9 cellular contexts compared by ENCODE assay signal in genomic region chr1:54274448-54274847, GRCh38.
DNase-seq lines count a peak whose midpoint lies in the region; ATAC-seq, FAIRE-seq and TF ChIP-seq lines count a peak whose summit lies in the region.
"Had no signal": no experiment of that assay in that cellular context is flagged by ENCODE, and none has a peak within 500 bp of the region (broad histone marks: within the 10 kb centered on the region; RNA-seq: fewer than 3 reads in every experiment).

No MANE protein-coding gene starts in this region.

- no peak overlapping the region for H3K9ac ChIP-seq in HCT116 (ENCODE audit: low read length)

- no peak for FAIRE-seq in small intestine (lab: Jason Lieb, UNC)
- FAIRE-seq: urothelium cell line had no signal

- H3K4me3 Mint-ChIP-seq in activated T-helper 17 cell treated with anti-CD3 and anti-CD28 coated beads, Interleukin-2, amount 50 U/mL, for 72 hours: no peak overlapping the region
- H3K4me3 Mint-ChIP-seq in T-helper 17 cell: no peak overlapping the region

- H3K4me1 Mint-ChIP-seq in activated T-helper 17 cell treated with anti-CD3 and anti-CD28 coated beads, Interleukin-2, amount 50 U/mL, for 72 hours: peaks cover 10% of the 10 kb centered on the region
- H3K4me1 Mint-ChIP-seq in T-helper 17 cell: peaks cover 28% of the 10 kb centered on the region

- no TSS peak for BruUV-seq in HCT116 (replicated peaks; lab: Mats Ljungman, UMichigan)

- H3K36me3 Mint-ChIP-seq in activated T-helper 17 cell treated with anti-CD3 and anti-CD28 coated beads, Interleukin-2, amount 50 U/mL, for 72 hours (ENCODE audit: low read depth): peaks cover 4% of the 10 kb centered on the region
- H3K36me3 Mint-ChIP-seq in T-helper 17 cell (ENCODE audit: low read depth): no peaks in the 10 kb centered on the region

- H3K9me2 ChIP-seq in HCT116 (ENCODE audit: insufficient read depth): no peaks in the 10 kb centered on the region

- RAD21 ChIA-PET in HCT116 (lab: Charles Lee; ENCODE audit: low non-redundant PET in 1 of 2, low total read pairs in 2 of 2, uncharacterized antibody in 2 of 2, unreplicated experiment in 2 of 2): no interaction called here

- peak overlapping the region; percentile 91 for H3K27ac Mint-ChIP-seq in activated T-helper 17 cell treated with anti-CD3 and anti-CD28 coated beads, Interleukin-2, amount 50 U/mL, for 72 hours
- no peak overlapping the region for H3K27ac Mint-ChIP-seq in T-helper 17 cell

- WGBS in small intestine, 3 donors: 60 to 66% (median 63%) methylated on average over 8 of the region's 8 CpGs

- H4K20me1 ChIP-seq in HCT116 (ENCODE audit: insufficient read depth): no peaks in the 10 kb centered on the region

- CTCF ChIA-PET in HCT116 (lab: Charles Lee): interaction anchor here (0.9 kb wide), 1 partner anchor 93 kb away, joined by 3 read pairs; no protein-coding TSS in a partner anchor

- TF ChIP-seq POLR2A in HCT116 (IDR thresholded peaks at IDR 0.05; ENCODE audit: borderline replicate concordance, extremely low read depth, insufficient read depth, insufficient read length): no peak

- ATAC-seq in HCT116 (peak; percentile 49), T-helper 17 cell (no peak)
- ATAC-seq in activated T-helper 17 cell treated with anti-CD3 and anti-CD28 coated beads, Interleukin-2, amount 50 U/mL, for 72 hours (replicated peaks): no peak

- H3K4me3 ChIP-seq in HCT116 (replicated peaks in 1 of 2; ENCODE audit: low read depth in 1 of 2, low read length in 2 of 2) (no peak overlapping the region), small intestine (ENCODE audit: low read depth in 1 of 2, low read length in 2 of 2) (no peak overlapping the region)

- intact Hi-C loops in HCT116 (cut with micrococcal nuclease): no loop called here

- DNase-seq in HCT116 (ENCODE audit: low read depth, low spot score) (no peak), small intestine (peak; percentile 36), GM13976 (ENCODE audit: low spot score) (no peak), NCI-H2227 (lab: John Stamatoyannopoulos, UW; ENCODE audit: unreplicated experiment) (no peak), T-helper 17 cell (no peak)
- DNase-seq: T-helper 9 cell had no signal

- in situ Hi-C loops in GM13976 (cut with MboI; ENCODE audit: low sequenced_read_pairs, unreplicated experiment): no loop called here

- no peaks in the 10 kb centered on the region for H3K9me3 ChIP-seq in HCT116 (ENCODE audit: control insufficient read depth in 1 of 2, insufficient read depth in 1 of 2, low read depth in 1 of 2, low read length in 2 of 2)
- H3K9me3 ChIP-seq in small intestine (ENCODE audit: control insufficient read depth, low read depth): no peaks in the 10 kb centered on the region
- no peaks in the 10 kb centered on the region for H3K9me3 ChIP-seq in T-helper 17 cell (ENCODE audit: control insufficient read depth, low read length, poor library complexity, severe bottlenecking)

- H3K27me3 Mint-ChIP-seq in activated T-helper 17 cell treated with anti-CD3 and anti-CD28 coated beads, Interleukin-2, amount 50 U/mL, for 72 hours: no peaks in the 10 kb centered on the region
- H3K27me3 Mint-ChIP-seq in T-helper 17 cell: no peaks in the 10 kb centered on the region

- POLR2A ChIA-PET in HCT116 (lab: Charles Lee): no interaction called here

- H3K4me1 ChIP-seq in HCT116 (ENCODE audit: control insufficient read depth in 1 of 2, insufficient read depth in 2 of 2, low read length in 2 of 2) (peaks cover 6 to 7% of the 10 kb centered on the region in 2 experiments; a peak in 3 of 4 replicates), small intestine (ENCODE audit: control insufficient read depth in 2 of 2, insufficient read depth in 1 of 2, low read depth in 1 of 2, low read length in 1 of 2) (peaks cover 14 to 28% of the 10 kb centered on the region in 2 donors)

- H3K27me3 ChIP-seq in HCT116 (ENCODE audit: insufficient read depth, low read length): no peaks in the 10 kb centered on the region
- no peaks in the 10 kb centered on the region for H3K27me3 ChIP-seq in layer of hippocampus (ENCODE audit: control insufficient read depth, insufficient read depth, low read length)
- no peaks in the 10 kb centered on the region for H3K27me3 ChIP-seq in small intestine (ENCODE audit: control insufficient read depth in 2 of 2, insufficient read depth in 2 of 2, low read length in 2 of 2)

- no peaks in the 10 kb centered on the region for H3K36me3 ChIP-seq in HCT116 (ENCODE audit: control insufficient read depth in 1 of 2, insufficient read depth in 2 of 2, low read length in 2 of 2)
- no peaks in the 10 kb centered on the region for H3K36me3 ChIP-seq in small intestine (ENCODE audit: control insufficient read depth in 2 of 2, insufficient read depth in 2 of 2, low read length in 2 of 2)

- 0 out of 2 replicates have a peak, but pooled peaks have one; percentile 20 for TF ChIP-seq RAD21 in HCT116 (IDR thresholded peaks at IDR 0.05; ENCODE audit: low read depth)

- no peak overlapping the region for H3K4me2 ChIP-seq in HCT116 (ENCODE audit: low read length)

- H3K9me3 Mint-ChIP-seq in activated T-helper 17 cell treated with anti-CD3 and anti-CD28 coated beads, Interleukin-2, amount 50 U/mL, for 72 hours: no peaks in the 10 kb centered on the region

- H3K79me2 ChIP-seq in HCT116 (ENCODE audit: insufficient read depth, low read length): no peaks in the 10 kb centered on the region

- TF ChIP-seq CTCF in HCT116 (IDR thresholded peaks at IDR 0.05 in 2 of 3, conservative IDR thresholded peaks at IDR 0.05 in 1 of 3; ENCODE audit: borderline replicate concordance in 1 of 3, insufficient read depth in 1 of 3, low read depth in 2 of 3, low read length in 2 of 3) (no peak), GM13976 (IDR thresholded peaks at IDR 0.05; ENCODE audit: borderline replicate concordance, control extremely low read depth, extremely low read depth, insufficient read depth, missing control alignments) (no peak)

- H3K27ac ChIP-seq in HCT116 (ENCODE audit: low read depth, low read length) (no peak overlapping the region), layer of hippocampus (ENCODE audit: low read depth, low read length) (peak overlapping the region; percentile 72), small intestine (ENCODE audit: low read depth in 1 of 2, low read length in 1 of 2) (peak overlapping the region; percentile 27 to 79)

- no peak overlapping the region for H2AFZ ChIP-seq in HCT116 (ENCODE audit: low read depth, low read length, poor library complexity, severe bottlenecking)

TF ChIP-seq in HCT116, 20 proteins besides CTCF, POLR2A, EP300 and RAD21:
- TF ChIP-seq MAX (IDR thresholded peaks at IDR 0.05): no peak
TF ChIP-seq in HCT116: peak in this region for 0.
